In genomic region chr1:18645172-18646090, GRCh38 we compare ENCODE assay signal across 17 cellular contexts. TPM values are rescaled to one million over a fixed set of nuclear protein-coding genes. Genes with fewer than 3 reads are reported as not detected.
DNase-seq lines count a peak whose midpoint lies in the region; ATAC-seq and TF ChIP-seq lines count a peak whose summit lies in the region.
"Had no signal": no experiment of that assay in that cellular context is flagged by ENCODE, and none has a peak within 500 bp of the region (broad histone marks: within the 10 kb centered on the region; RNA-seq: fewer than 3 reads in every experiment).

No MANE protein-coding gene starts in this region.

- no TSS peak for BruUV-seq in Caco-2 (replicated peaks; lab: Mats Ljungman, UMichigan)

- H3K4me1 Mint-ChIP-seq in CD4-positive, CD25-positive, alpha-beta regulatory T cell: peaks cover 6 to 54% (median 9%) of the 10 kb centered on the region in 4 donors
- H3K4me1 Mint-ChIP-seq in Caco-2 (ENCODE audit: low read depth, unreplicated experiment) (peaks cover 23% of the 10 kb centered on the region), nephron (peaks cover 31% of the 10 kb centered on the region)
- H3K4me1 Mint-ChIP-seq in activated T-helper 17 cell treated with anti-CD3 and anti-CD28 coated beads, Interleukin-2, amount 50 U/mL, for 72 hours: peaks cover 10% of the 10 kb centered on the region

- CTCF ChIA-PET in Caco-2 (lab: Charles Lee): no interaction called here

- no peaks in the 10 kb centered on the region for H3K9me3 ChIP-seq in CD4-positive, CD25-positive, alpha-beta regulatory T cell (ENCODE audit: control insufficient read depth in 2 of 2, low read length in 2 of 2)
- no peaks in the 10 kb centered on the region for H3K9me3 ChIP-seq in Caco-2
- H3K9me3 ChIP-seq: testis had no signal

- H3K27me3 ChIP-seq in CD4-positive, CD25-positive, alpha-beta regulatory T cell (ENCODE audit: control insufficient read depth, insufficient read depth, low read length): peaks cover 20% of the 10 kb centered on the region
- peaks cover 4% of the 10 kb centered on the region for H3K27me3 ChIP-seq in Caco-2 (replicated peaks; ENCODE audit: control insufficient read depth, insufficient read depth, low read length)
- H3K27me3 ChIP-seq: testis had no signal

- H3K4me3 ChIP-seq in CD4-positive, CD25-positive, alpha-beta regulatory T cell (ENCODE audit: low read depth, low read length): no peak overlapping the region
- H3K4me3 ChIP-seq in Caco-2 (ENCODE audit: low read depth, low read length): no peak overlapping the region
- H3K4me3 ChIP-seq: testis had no signal

- DNase-seq in CD4-positive, CD25-positive, alpha-beta regulatory T cell: no peak
- DNase-seq in Caco-2 (no peak), pons (ENCODE audit: low spot score) (no peak), SK-N-DZ (ENCODE audit: low spot score) (no peak)
- DNase-seq: effector memory CD4-positive, alpha-beta T cell; left ventricle myocardium superior; NCI-H187; NCI-H524; testis had no signal

- TF ChIP-seq CTCF in Caco-2 (IDR thresholded peaks at IDR 0.05; ENCODE audit: insufficient read depth in 1 of 2, low read depth in 1 of 2, low read length in 1 of 2, severe bottlenecking in 1 of 2, unreplicated experiment in 1 of 2) (no peak), nephron (IDR thresholded peaks at IDR 0.05; ENCODE audit: unreplicated experiment in 3 of 3) (no peak)

- peaks cover 0 to 1% (median 0%) of the 10 kb centered on the region in 7 donors for H3K9me3 Mint-ChIP-seq in CD4-positive, CD25-positive, alpha-beta regulatory T cell
- H3K9me3 Mint-ChIP-seq in Caco-2 (ENCODE audit: unreplicated experiment) (no peaks in the 10 kb centered on the region), nephron (no peaks in the 10 kb centered on the region)
- H3K9me3 Mint-ChIP-seq in activated T-helper 17 cell treated with anti-CD3 and anti-CD28 coated beads, Interleukin-2, amount 50 U/mL, for 72 hours: no peaks in the 10 kb centered on the region

- H3K27me3 Mint-ChIP-seq in CD4-positive, CD25-positive, alpha-beta regulatory T cell: peaks cover 78% of the 10 kb centered on the region
- H3K27me3 Mint-ChIP-seq in Caco-2 (ENCODE audit: insufficient read depth, unreplicated experiment) (peaks cover 46% of the 10 kb centered on the region), nephron (ENCODE audit: low read depth) (peaks cover 100% of the 10 kb centered on the region)
- H3K27me3 Mint-ChIP-seq in activated T-helper 17 cell treated with anti-CD3 and anti-CD28 coated beads, Interleukin-2, amount 50 U/mL, for 72 hours: peaks cover 72% of the 10 kb centered on the region

- H3K36me3 Mint-ChIP-seq in CD4-positive, CD25-positive, alpha-beta regulatory T cell: no peaks in the 10 kb centered on the region
- H3K36me3 Mint-ChIP-seq in Caco-2 (ENCODE audit: insufficient read depth, unreplicated experiment): peaks cover 7% of the 10 kb centered on the region
- peaks cover under 1% of the 10 kb centered on the region for H3K36me3 Mint-ChIP-seq in activated T-helper 17 cell treated with anti-CD3 and anti-CD28 coated beads, Interleukin-2, amount 50 U/mL, for 72 hours (ENCODE audit: low read depth)
- no peaks in the 10 kb centered on the region for H3K36me3 Mint-ChIP-seq in nephron (ENCODE audit: low read depth)

- peaks cover 20% of the 10 kb centered on the region for H3K4me1 ChIP-seq in CD4-positive, CD25-positive, alpha-beta regulatory T cell (ENCODE audit: control insufficient read depth, insufficient read depth, low read length, poor library complexity, severe bottlenecking)
- H3K4me1 ChIP-seq in Caco-2: peaks cover 29% of the 10 kb centered on the region
- H3K4me1 ChIP-seq: testis had no signal

- H3K27ac Mint-ChIP-seq in CD4-positive, CD25-positive, alpha-beta regulatory T cell: no peak overlapping the region
- H3K27ac Mint-ChIP-seq in Caco-2 (ENCODE audit: unreplicated experiment): no peak overlapping the region
- H3K27ac Mint-ChIP-seq in activated T-helper 17 cell treated with anti-CD3 and anti-CD28 coated beads, Interleukin-2, amount 50 U/mL, for 72 hours: no peak overlapping the region
- peak overlapping the region in 2 of 3 experiments; percentile 23 to 33 for H3K27ac Mint-ChIP-seq in nephron

- peak overlapping the region in 3 of 4 donors; percentile 41 to 59 (median 49) for H3K4me3 Mint-ChIP-seq in CD4-positive, CD25-positive, alpha-beta regulatory T cell
- H3K4me3 Mint-ChIP-seq in Caco-2 (ENCODE audit: unreplicated experiment): peak overlapping the region; percentile 14
- peak overlapping the region; percentile 13 for H3K4me3 Mint-ChIP-seq in activated T-helper 17 cell treated with anti-CD3 and anti-CD28 coated beads, Interleukin-2, amount 50 U/mL, for 72 hours
- peak overlapping the region; percentile 24 to 77 (median 43) for H3K4me3 Mint-ChIP-seq in nephron

- H3K27ac ChIP-seq in CD4-positive, CD25-positive, alpha-beta regulatory T cell (ENCODE audit: insufficient read depth, low read length, poor library complexity, severe bottlenecking): no peak overlapping the region
- H3K27ac ChIP-seq: C4-2B, testis had no signal

- intact Hi-C loops in Caco-2 (cut with micrococcal nuclease; ENCODE audit: unreplicated experiment): no loop called here

- H3K36me3 ChIP-seq in CD4-positive, CD25-positive, alpha-beta regulatory T cell (ENCODE audit: control insufficient read depth, insufficient read depth, low read length): no peaks in the 10 kb centered on the region
- no peaks in the 10 kb centered on the region for H3K36me3 ChIP-seq in Caco-2 (ENCODE audit: control insufficient read depth, insufficient read depth, low read length)

- POLR2A ChIA-PET in Caco-2 (lab: Charles Lee): no interaction called here

- no peak for ATAC-seq in CD4-positive, CD25-positive, alpha-beta regulatory T cell (ENCODE audit: low read depth in 2 of 2)
- no peak for ATAC-seq in activated T-helper 17 cell treated with anti-CD3 and anti-CD28 coated beads, Interleukin-2, amount 50 U/mL, for 72 hours (replicated peaks)
- no peak for ATAC-seq in GM19035 (IDR thresholded peaks at IDR 0.05; ENCODE audit: unreplicated experiment)
- ATAC-seq: left ventricle myocardium superior had no signal

RNA-seq across cellular contexts. Expression of gene PAX7, which starts 14.8 kb away (rescaled TPM):
- not detected for total RNA-seq in CD4-positive, CD25-positive, alpha-beta regulatory T cell
- polyA plus RNA-seq in CD4-positive, CD25-positive, alpha-beta regulatory T cell: not detected
- total RNA-seq in Caco-2 (2022): 0.18 TPM in 1 of 2 replicates, not detected in the other
- not detected for total RNA-seq in activated T-helper 17 cell treated with anti-CD3 and anti-CD28 coated beads, Interleukin-2, amount 50 U/mL, for 72 hours
- 9.5 and 10.3 TPM in 2 replicates for polyA plus RNA-seq in SK-N-DZ (2014; cell fraction: cytosol; rRNA removed)
- 4.1 and 4.8 TPM in 2 replicates for polyA plus RNA-seq in SK-N-DZ (2014; cell fraction: nucleus; rRNA removed)
- total RNA-seq: activated CD8-positive, alpha-beta memory T cell treated with anti-CD3 and anti-CD28 coated beads for 36 hours; cardiac septum; left ventricle myocardium superior; MCF 10A; renal cortical epithelial cell had no signal

Comparison
In these comparisons a context has a peak if more than half of its experiments do, and no peak if none do; other contexts are left out.
1. H3K27ac Mint-ChIP-seq: peak in nephron (2 of 3); none in CD4-positive, CD25-positive, alpha-beta regulatory T cell (0 of 3), Caco-2 (single experiment) and activated T-helper 17 cell treated with anti-CD3 and anti-CD28 coated beads, Interleukin-2, amount 50 U/mL, for 72 hours (single experiment).
2. Peak in every context shown above with its lines, with median percentiles within 50 percentile points of each other: H3K4me3 Mint-ChIP-seq.